In genomic region chr3:13878711-13879101, GRCh38 we compare ENCODE assay signal across 8 cellular contexts. TPM values are rescaled to one million over a fixed set of nuclear protein-coding genes. Genes with fewer than 3 reads are reported as not detected.
A peak's percentile ranks its signal among the peaks of the same experiment; 100 is the strongest.
DNase-seq lines count a peak whose midpoint lies in the region; ATAC-seq lines count a peak whose summit lies in the region.

No MANE protein-coding gene starts in this region.

- POLR2A ChIA-PET in activated CD4-positive, alpha-beta T cell treated with anti-CD3 and anti-CD28 coated beads for 36 hours (lab: Charles Lee), result no interaction called here

- peak overlapping the region; percentile 65 for H3K4me3 Mint-ChIP-seq in activated CD4-positive, alpha-beta T cell treated with anti-CD3 and anti-CD28 coated beads for 36 hours
- H3K4me3 Mint-ChIP-seq in activated T-helper 17 cell treated with anti-CD3 and anti-CD28 coated beads, Interleukin-2, amount 50 U/mL, for 72 hours, result peak overlapping the region; percentile 76

- ATAC-seq in activated CD4-positive, alpha-beta T cell treated with anti-CD3 and anti-CD28 coated beads for 36 hours, result no peak
- ATAC-seq in activated T-helper 17 cell treated with anti-CD3 and anti-CD28 coated beads, Interleukin-2, amount 50 U/mL, for 72 hours (replicated peaks), result peak; percentile 17

- no peak overlapping the region for H3K27ac Mint-ChIP-seq in activated CD4-positive, alpha-beta T cell treated with anti-CD3 and anti-CD28 coated beads for 36 hours
- H3K27ac Mint-ChIP-seq in activated T-helper 17 cell treated with anti-CD3 and anti-CD28 coated beads, Interleukin-2, amount 50 U/mL, for 72 hours, result no peak overlapping the region

- H3K36me3 Mint-ChIP-seq in activated CD4-positive, alpha-beta T cell treated with anti-CD3 and anti-CD28 coated beads for 36 hours (ENCODE audit: low read depth), result no peaks in the 10 kb centered on the region
- peaks cover 1% of the 10 kb centered on the region for H3K36me3 Mint-ChIP-seq in activated T-helper 17 cell treated with anti-CD3 and anti-CD28 coated beads, Interleukin-2, amount 50 U/mL, for 72 hours (ENCODE audit: low read depth)

- intact Hi-C loops in activated CD4-positive, alpha-beta T cell treated with anti-CD3 and anti-CD28 coated beads for 36 hours (cut with DNase I, micrococcal nuclease), result loop anchor here in 1 of 2 experiments (5.0 kb wide), 1 partner anchor 396 kb away; the partner anchor contains the start of gene HDAC11

- DNase-seq in activated CD4-positive, alpha-beta T cell treated with anti-CD3 and anti-CD28 coated beads for 36 hours, result peak; percentile 36
- DNase-seq in activated CD4-positive, alpha-beta T cell treated with anti-CD3 and anti-CD28 coated beads for 1 hour, result no peak
- DNase-seq in iPS-NIHi11 (ENCODE audit: low spot score) (peak; percentile 56), glomerular visceral epithelial cell (ENCODE audit: extremely low spot score) (no peak), inferior parietal cortex (ENCODE audit: extremely low spot score) (no peak)
- peak; percentile 32 for DNase-seq in stimulated activated CD8-positive, alpha-beta memory T cell treated with anti-CD3 and anti-CD28 coated beads, Interleukin-4, amount 100 ng/mL, for 48 hours
- no peak for DNase-seq in effector CD4-positive, alpha-beta T cell

- CTCF ChIA-PET in activated CD4-positive, alpha-beta T cell treated with anti-CD3 and anti-CD28 coated beads for 36 hours (lab: Charles Lee), result interaction anchor here (0.5 to 4.8 kb wide), 4 partner anchors 15 to 775 kb away, joined by 3 to 103 read pairs (median 4); no protein-coding TSS in a partner anchor

- H3K9me3 Mint-ChIP-seq in activated CD4-positive, alpha-beta T cell treated with anti-CD3 and anti-CD28 coated beads for 36 hours (ENCODE audit: low read depth), result no peaks in the 10 kb centered on the region
- H3K9me3 Mint-ChIP-seq in activated T-helper 17 cell treated with anti-CD3 and anti-CD28 coated beads, Interleukin-2, amount 50 U/mL, for 72 hours, result no peaks in the 10 kb centered on the region

- peaks cover 5% of the 10 kb centered on the region for H3K4me1 Mint-ChIP-seq in activated CD4-positive, alpha-beta T cell treated with anti-CD3 and anti-CD28 coated beads for 36 hours
- no peaks in the 10 kb centered on the region for H3K4me1 Mint-ChIP-seq in activated T-helper 17 cell treated with anti-CD3 and anti-CD28 coated beads, Interleukin-2, amount 50 U/mL, for 72 hours

- peaks cover 11% of the 10 kb centered on the region for H3K27me3 Mint-ChIP-seq in activated CD4-positive, alpha-beta T cell treated with anti-CD3 and anti-CD28 coated beads for 36 hours
- peaks cover 11% of the 10 kb centered on the region for H3K27me3 Mint-ChIP-seq in activated T-helper 17 cell treated with anti-CD3 and anti-CD28 coated beads, Interleukin-2, amount 50 U/mL, for 72 hours

RNA-seq across cellular contexts. Expression of gene WNT7A, which starts 1.2 kb away (rescaled TPM):
- under 1 TPM; 0.11 to 0.39 TPM for total RNA-seq in activated CD4-positive, alpha-beta T cell treated with anti-CD3 and anti-CD28 coated beads for 36 hours
- total RNA-seq in activated T-helper 17 cell treated with anti-CD3 and anti-CD28 coated beads, Interleukin-2, amount 50 U/mL, for 72 hours, result under 1 TPM; 0.11 to 0.29 TPM

Comparison
In these comparisons a context has a peak if more than half of its experiments do, and no peak if none do; other contexts are left out.
1. DNase-seq: peak in activated CD4-positive, alpha-beta T cell treated with anti-CD3 and anti-CD28 coated beads for 36 hours (single experiment), iPS-NIHi11 (single experiment) and stimulated activated CD8-positive, alpha-beta memory T cell treated with anti-CD3 and anti-CD28 coated beads, Interleukin-4, amount 100 ng/mL, for 48 hours (single experiment); none in activated CD4-positive, alpha-beta T cell treated with anti-CD3 and anti-CD28 coated beads for 1 hour (single experiment), effector CD4-positive, alpha-beta T cell (single experiment), glomerular visceral epithelial cell (single experiment) and inferior parietal cortex (single experiment).